Comparison of ENCODE assay signal across 10 cellular contexts in genomic region chr1:226871636-226872327, GRCh38.
DNase-seq lines count a peak whose midpoint lies in the region; ATAC-seq lines count a peak whose summit lies in the region.
"Had no signal": no experiment of that assay in that cellular context is flagged by ENCODE, and none has a peak within 500 bp of the region (broad histone marks: within the 10 kb centered on the region; RNA-seq: fewer than 3 reads in every experiment).

No MANE protein-coding gene starts in this region.

- H3K36me3 Mint-ChIP-seq in activated naive CD8-positive, alpha-beta T cell: no peaks in the 10 kb centered on the region
- H3K36me3 Mint-ChIP-seq in stimulated activated memory B cell treated with anti-CD40 and anti-IgM and Interleukin-4, amounts not matched to agents 10 μg/mL and 1 μg/mL and 100 μg/mL, for 72 hours: peaks cover 11% of the 10 kb centered on the region

- H3K4me1 Mint-ChIP-seq in activated naive CD8-positive, alpha-beta T cell (ENCODE audit: low read depth): peaks cover 6% of the 10 kb centered on the region
- peaks cover 40% of the 10 kb centered on the region for H3K4me1 Mint-ChIP-seq in stimulated activated memory B cell treated with anti-CD40 and anti-IgM and Interleukin-4, amounts not matched to agents 10 μg/mL and 1 μg/mL and 100 μg/mL, for 72 hours

- no peak overlapping the region for H3K27ac Mint-ChIP-seq in activated naive CD8-positive, alpha-beta T cell
- peak overlapping the region; percentile 80 for H3K27ac Mint-ChIP-seq in stimulated activated memory B cell treated with anti-CD40 and anti-IgM and Interleukin-4, amounts not matched to agents 10 μg/mL and 1 μg/mL and 100 μg/mL, for 72 hours

- no peaks in the 10 kb centered on the region for H3K9me3 Mint-ChIP-seq in activated naive CD8-positive, alpha-beta T cell (ENCODE audit: low read depth)
- no peaks in the 10 kb centered on the region for H3K9me3 Mint-ChIP-seq in stimulated activated memory B cell treated with anti-CD40 and anti-IgM and Interleukin-4, amounts not matched to agents 10 μg/mL and 1 μg/mL and 100 μg/mL, for 72 hours

- H3K27me3 Mint-ChIP-seq in activated naive CD8-positive, alpha-beta T cell: no peaks in the 10 kb centered on the region
- H3K27me3 Mint-ChIP-seq in stimulated activated memory B cell treated with anti-CD40 and anti-IgM and Interleukin-4, amounts not matched to agents 10 μg/mL and 1 μg/mL and 100 μg/mL, for 72 hours: no peaks in the 10 kb centered on the region

- peak overlapping the region; percentile 82 for H3K4me3 Mint-ChIP-seq in activated naive CD8-positive, alpha-beta T cell
- H3K4me3 Mint-ChIP-seq in stimulated activated memory B cell treated with anti-CD40 and anti-IgM and Interleukin-4, amounts not matched to agents 10 μg/mL and 1 μg/mL and 100 μg/mL, for 72 hours: peak overlapping the region; percentile 84

- DNase-seq in activated CD4-positive, CD25-positive, alpha-beta regulatory T cell treated with anti-CD3 and anti-CD28 coated beads, Interleukin-2, amount 50 U/mL, for 72 hours: peak; percentile 25
- DNase-seq in activated CD4-positive, CD25-positive, alpha-beta regulatory T cell (lab: John Stamatoyannopoulos, UW): no peak
- DNase-seq in left kidney (ENCODE audit: low read depth, low spot score): peak; percentile 44
- DNase-seq in T-helper 9 cell: no peak
- DNase-seq: AML-193, thyroid gland had no signal

- ATAC-seq in stimulated activated memory B cell treated with anti-CD40 and anti-IgM and Interleukin-4, amounts not matched to agents 10 μg/mL and 1 μg/mL and 100 μg/mL, for 72 hours: no peak
- no peak for ATAC-seq in GM21390 (IDR thresholded peaks at IDR 0.05; ENCODE audit: unreplicated experiment)
- ATAC-seq in GM18870 (IDR thresholded peaks at IDR 0.05; ENCODE audit: unreplicated experiment): no peak

Comparison
In these comparisons a context has a peak if more than half of its experiments do, and no peak if none do; other contexts are left out.
1. DNase-seq: peak in activated CD4-positive, CD25-positive, alpha-beta regulatory T cell treated with anti-CD3 and anti-CD28 coated beads, Interleukin-2, amount 50 U/mL, for 72 hours (single experiment) and left kidney (single experiment); none in activated CD4-positive, CD25-positive, alpha-beta regulatory T cell (0 of 4) and T-helper 9 cell (single experiment).